ENCODE assay signal across 16 cellular contexts in genomic region chr2:176093889-176094232, GRCh38. TPM values are rescaled to one million over a fixed set of nuclear protein-coding genes. Genes with fewer than 3 reads are reported as not detected.
A peak's percentile ranks its signal among the peaks of the same experiment; 100 is the strongest.
DNase-seq lines count a peak whose midpoint lies in the region; ATAC-seq and TF ChIP-seq lines count a peak whose summit lies in the region.
"Had no signal": no experiment of that assay in that cellular context is flagged by ENCODE, and none has a peak within 500 bp of the region (broad histone marks: within the 10 kb centered on the region; RNA-seq: fewer than 3 reads in every experiment).

No MANE protein-coding gene starts in this region.

- H3K9me3 ChIP-seq in DND-41 (ENCODE audit: insufficient read depth, low read length, severe bottlenecking) = no peaks in the 10 kb centered on the region
- H3K9me3 ChIP-seq: breast epithelium, heart right ventricle, transverse colon had no signal

- peaks cover 9% of the 10 kb centered on the region for H3K9me3 Mint-ChIP-seq in activated T-helper 17 cell treated with anti-CD3 and anti-CD28 coated beads, Interleukin-2, amount 50 U/mL, for 72 hours
- peaks cover 0 to 48% (median 9%) of the 10 kb centered on the region in 9 donors for H3K9me3 Mint-ChIP-seq in naive thymus-derived CD8-positive, alpha-beta T cell
- H3K9me3 Mint-ChIP-seq: stimulated activated effector memory CD8-positive, alpha-beta T cell treated with anti-CD3 and anti-CD28 coated beads, Interleukin-12 subunit alpha, Interleukin-12 subunit beta, amount 100 ng/mL, for 72 hours had no signal

- no peaks in the 10 kb centered on the region for H3K27me3 ChIP-seq in DND-41 (ENCODE audit: insufficient read depth, low read length, poor library complexity)

- peaks cover 23% of the 10 kb centered on the region for H3K36me3 Mint-ChIP-seq in activated T-helper 17 cell treated with anti-CD3 and anti-CD28 coated beads, Interleukin-2, amount 50 U/mL, for 72 hours (ENCODE audit: low read depth)
- H3K36me3 Mint-ChIP-seq in naive thymus-derived CD8-positive, alpha-beta T cell = peaks cover 13 to 34% (median 14%) of the 10 kb centered on the region in 3 donors

- peak overlapping the region; percentile 35 to 83; a peak in 3 of 4 replicates for H3K4me3 ChIP-seq in DND-41 (ENCODE audit: low read depth in 1 of 2, low read length in 2 of 2)

- peaks cover 44% of the 10 kb centered on the region for H3K4me1 ChIP-seq in DND-41 (ENCODE audit: insufficient read depth, low read length)

- POLR2A ChIA-PET in naive thymus-derived CD8-positive, alpha-beta T cell (lab: Charles Lee) = interaction anchor here (1.0 kb wide), 1 partner anchor 11 kb away, joined by 4 read pairs; no protein-coding TSS in a partner anchor

- H2AFZ ChIP-seq in DND-41 (ENCODE audit: low read depth, low read length) = peak overlapping the region; percentile 83

- H3K4me2 ChIP-seq in DND-41 (ENCODE audit: insufficient read depth, low read length) = peak overlapping the region; percentile 74

- peak overlapping the region; percentile 89 for H3K9ac ChIP-seq in DND-41 (ENCODE audit: low read depth, low read length)

- TF ChIP-seq CTCF in DND-41 (IDR thresholded peaks at IDR 0.05; ENCODE audit: borderline replicate concordance, extremely low read depth, low read length, poor library complexity, severe bottlenecking) = no peak

- peaks cover 73% of the 10 kb centered on the region for H3K27me3 Mint-ChIP-seq in activated T-helper 17 cell treated with anti-CD3 and anti-CD28 coated beads, Interleukin-2, amount 50 U/mL, for 72 hours
- peaks cover 64 to 95% (median 83%) of the 10 kb centered on the region in 5 donors for H3K27me3 Mint-ChIP-seq in naive thymus-derived CD8-positive, alpha-beta T cell

- DNase-seq in NCI-H146 (lab: John Stamatoyannopoulos, UW) (peak; percentile 20), NCI-H146 treated with DMSO at 0.1 percent for 48 hours (lab: John Stamatoyannopoulos, UW; ENCODE audit: unreplicated experiment) (no peak), DND-41 (no peak), DMS153 (lab: John Stamatoyannopoulos, UW) (no peak)
- no peak for DNase-seq in naive thymus-derived CD8-positive, alpha-beta T cell
- DNase-seq: activated CD4-positive, alpha-beta T cell treated with anti-CD3 and anti-CD28 coated beads, Interleukin-2, amount 50 U/mL, for 48 hours; H7; heart right ventricle; kidney glomerular epithelial cell; transverse colon had no signal

- ATAC-seq in DND-41 (ENCODE audit: insufficient read depth, low read depth) (no peak), HG03432 (IDR thresholded peaks at IDR 0.05; ENCODE audit: unreplicated experiment) (no peak), GM21447 (IDR thresholded peaks at IDR 0.05; ENCODE audit: unreplicated experiment) (no peak)
- ATAC-seq in activated T-helper 17 cell treated with anti-CD3 and anti-CD28 coated beads, Interleukin-2, amount 50 U/mL, for 72 hours (replicated peaks) = no peak
- ATAC-seq in naive thymus-derived CD8-positive, alpha-beta T cell = no peak
- ATAC-seq: heart right ventricle; stimulated activated effector memory CD8-positive, alpha-beta T cell treated with anti-CD3 and anti-CD28 coated beads, Interleukin-12 subunit alpha, Interleukin-12 subunit beta, amount 100 ng/mL, for 72 hours had no signal

- H3K27ac ChIP-seq in DND-41 (ENCODE audit: low read length) = peak overlapping the region; percentile 92
- H3K27ac ChIP-seq: 22Rv1, breast epithelium, heart right ventricle, transverse colon had no signal

- H4K20me1 ChIP-seq in DND-41 (ENCODE audit: insufficient read depth, low read length) = no peaks in the 10 kb centered on the region

- peak overlapping the region; percentile 23 for H3K4me3 Mint-ChIP-seq in activated T-helper 17 cell treated with anti-CD3 and anti-CD28 coated beads, Interleukin-2, amount 50 U/mL, for 72 hours
- peak overlapping the region in 8 of 10 donors; percentile 9 to 65 (median 46) for H3K4me3 Mint-ChIP-seq in naive thymus-derived CD8-positive, alpha-beta T cell

- H3K4me1 Mint-ChIP-seq in activated T-helper 17 cell treated with anti-CD3 and anti-CD28 coated beads, Interleukin-2, amount 50 U/mL, for 72 hours = peaks cover 8% of the 10 kb centered on the region
- H3K4me1 Mint-ChIP-seq in naive thymus-derived CD8-positive, alpha-beta T cell = peaks cover 19 to 41% (median 34%) of the 10 kb centered on the region in 4 donors

- H3K79me2 ChIP-seq in DND-41 (ENCODE audit: insufficient read depth, low read length) = peaks cover 26% of the 10 kb centered on the region

- H3K27ac Mint-ChIP-seq in activated T-helper 17 cell treated with anti-CD3 and anti-CD28 coated beads, Interleukin-2, amount 50 U/mL, for 72 hours = no peak overlapping the region
- H3K27ac Mint-ChIP-seq in naive thymus-derived CD8-positive, alpha-beta T cell = peak overlapping the region in 3 of 10 donors; percentile 20 to 92 (median 68)
- H3K27ac Mint-ChIP-seq: stimulated activated effector memory CD8-positive, alpha-beta T cell treated with anti-CD3 and anti-CD28 coated beads, Interleukin-12 subunit alpha, Interleukin-12 subunit beta, amount 100 ng/mL, for 72 hours had no signal

- no peaks in the 10 kb centered on the region for H3K36me3 ChIP-seq in DND-41 (ENCODE audit: insufficient read depth, low read length)
- H3K36me3 ChIP-seq: breast epithelium, heart right ventricle, transverse colon had no signal

RNA-seq across cellular contexts. Expression of gene HOXD13, which starts 1.3 kb away (rescaled TPM):
- total RNA-seq in activated T-helper 17 cell treated with anti-CD3 and anti-CD28 coated beads, Interleukin-2, amount 50 U/mL, for 72 hours = not detected
- total RNA-seq in naive thymus-derived CD8-positive, alpha-beta T cell = not detected
- polyA plus RNA-seq in naive thymus-derived CD8-positive, alpha-beta T cell = not detected
- total RNA-seq: breast epithelium, heart right ventricle had no signal
- polyA plus RNA-seq: heart right ventricle had no signal

RNA-seq across cellular contexts. Expression of gene HOXD12, which starts 5.7 kb away (rescaled TPM):
- total RNA-seq in activated T-helper 17 cell treated with anti-CD3 and anti-CD28 coated beads, Interleukin-2, amount 50 U/mL, for 72 hours = not detected
- not detected for total RNA-seq in naive thymus-derived CD8-positive, alpha-beta T cell
- not detected for polyA plus RNA-seq in naive thymus-derived CD8-positive, alpha-beta T cell
- total RNA-seq: breast epithelium, H7, heart right ventricle, transverse colon had no signal
- polyA plus RNA-seq: heart right ventricle had no signal

RNA-seq across cellular contexts. Expression of gene EVX2, which starts 10.1 kb away (rescaled TPM):
- total RNA-seq in activated T-helper 17 cell treated with anti-CD3 and anti-CD28 coated beads, Interleukin-2, amount 50 U/mL, for 72 hours = not detected
- not detected for total RNA-seq in naive thymus-derived CD8-positive, alpha-beta T cell
- not detected for polyA plus RNA-seq in naive thymus-derived CD8-positive, alpha-beta T cell
- total RNA-seq: breast epithelium, H7, heart right ventricle, transverse colon had no signal
- polyA plus RNA-seq: heart right ventricle had no signal

RNA-seq across cellular contexts. Expression of gene HOXD11, which starts 13.2 kb away (rescaled TPM):
- not detected for total RNA-seq in activated T-helper 17 cell treated with anti-CD3 and anti-CD28 coated beads, Interleukin-2, amount 50 U/mL, for 72 hours
- not detected for total RNA-seq in naive thymus-derived CD8-positive, alpha-beta T cell
- not detected for polyA plus RNA-seq in naive thymus-derived CD8-positive, alpha-beta T cell
- total RNA-seq: H7, heart right ventricle had no signal
- polyA plus RNA-seq: heart right ventricle had no signal

RNA-seq across cellular contexts. Expression of gene HOXD10, which starts 22.7 kb away (rescaled TPM):
- not detected for total RNA-seq in activated T-helper 17 cell treated with anti-CD3 and anti-CD28 coated beads, Interleukin-2, amount 50 U/mL, for 72 hours
- not detected for total RNA-seq in naive thymus-derived CD8-positive, alpha-beta T cell
- polyA plus RNA-seq in naive thymus-derived CD8-positive, alpha-beta T cell = not detected
- total RNA-seq: heart right ventricle had no signal
- polyA plus RNA-seq: heart right ventricle had no signal
